Comparison of ENCODE assay signal across 1 cellular context in the genomic region with DNA sequence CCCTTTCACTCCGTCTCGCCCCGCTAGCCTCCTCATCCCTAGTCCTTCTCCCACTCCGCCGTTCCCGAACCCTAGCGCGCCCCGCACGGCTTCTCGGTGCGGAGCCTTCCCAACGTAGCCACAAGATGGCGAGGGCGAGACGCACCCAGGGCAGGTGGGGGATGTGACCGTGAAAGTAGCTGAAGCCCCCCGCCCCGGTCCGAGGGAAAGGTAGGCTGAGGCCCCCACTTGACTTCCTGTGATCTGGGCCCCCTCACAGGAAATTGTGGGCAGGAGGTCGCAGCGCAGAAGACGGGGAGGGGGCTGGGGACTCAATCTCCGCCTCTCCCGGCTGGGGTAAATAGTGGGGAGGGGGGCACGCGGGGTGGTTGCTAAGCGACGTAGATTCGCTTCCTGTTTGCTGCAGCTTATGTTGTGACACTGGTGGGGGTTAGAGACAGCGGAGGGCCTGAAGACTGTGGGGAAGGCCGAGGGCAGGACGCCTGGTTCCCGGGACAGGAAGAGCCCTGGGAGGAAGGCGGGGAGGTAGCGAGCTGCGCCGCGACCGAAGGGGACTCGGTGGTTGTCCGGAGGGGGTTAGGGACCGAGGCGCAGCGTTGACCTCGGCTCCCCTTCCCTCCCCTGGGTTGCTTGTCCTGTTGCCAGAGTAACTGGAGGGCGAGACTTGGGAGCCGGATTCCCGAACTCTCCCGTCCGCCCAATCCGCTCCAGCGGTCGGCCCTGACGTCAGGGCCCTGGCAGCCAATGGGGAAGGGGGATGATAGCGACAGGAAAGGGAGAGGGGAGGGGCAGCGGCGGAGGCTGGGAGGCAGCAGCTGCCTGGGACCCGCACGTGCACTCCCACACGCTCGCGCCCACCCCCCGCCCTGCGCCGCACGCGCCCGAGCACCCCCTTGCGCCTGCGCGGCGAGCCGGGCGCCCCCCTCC.
TF ChIP-seq lines count a peak whose summit lies in the region.

No MANE protein-coding gene starts in this region.

TF ChIP-seq in K562, 482 proteins besides CTCF, POLR2A, EP300 and RAD21 (continues in another document):
- TF ChIP-seq HSF4 (CRISPR knock-in tag; IDR thresholded peaks at IDR 0.05; ENCODE audit: borderline replicate concordance) (no peak), ASH1L (IDR thresholded peaks at IDR 0.05; ENCODE audit: borderline replicate concordance, low read depth, partially characterized antibody) (no peak), HMG20B (CRISPR knock-in tag; IDR thresholded peaks at IDR 0.05) (no peak), TCF7L2 (IDR thresholded peaks at IDR 0.05; ENCODE audit: low read depth, low read length) (no peak), GATAD2A (IDR thresholded peaks at IDR 0.05) (no peak), KAT8 (IDR thresholded peaks at IDR 0.05; ENCODE audit: low read depth) (no peak), KLF1 (tag; IDR thresholded peaks at IDR 0.05) (no peak), PHF8 (IDR thresholded peaks at IDR 0.05; ENCODE audit: borderline replicate concordance, low read length) (peak; percentile 32; the same call in 1 of the 2 replicates), CREB3L1 (IDR thresholded peaks at IDR 0.05; ENCODE audit: borderline replicate concordance, low read depth) (no peak), FOXJ2 (tag; IDR thresholded peaks at IDR 0.05) (no peak), ZNF77 (CRISPR knock-in tag; IDR thresholded peaks at IDR 0.05) (no peak), CHCHD3 (CRISPR knock-in tag; IDR thresholded peaks at IDR 0.05) (no peak), ZNF436 (CRISPR knock-in tag; IDR thresholded peaks at IDR 0.05) (no peak), CHAMP1 (IDR thresholded peaks at IDR 0.05) (no peak), PRPF4 (IDR thresholded peaks at IDR 0.05; ENCODE audit: insufficient read depth, low read depth, low read length, poor library complexity, severe bottlenecking) (no peak), WHSC1 (IDR thresholded peaks at IDR 0.05; ENCODE audit: low read length) (no peak), RBM25 (IDR thresholded peaks at IDR 0.05; ENCODE audit: low read depth, low read length, severe bottlenecking) (no peak), CREB5 (CRISPR knock-in tag; IDR thresholded peaks at IDR 0.05) (no peak), FOXJ3 (CRISPR knock-in tag; IDR thresholded peaks at IDR 0.05) (peak; percentile 40; the same call in 1 of the 2 replicates), ZNF445 (CRISPR knock-in tag; IDR thresholded peaks at IDR 0.05; ENCODE audit: low read depth) (no peak), TSC22D4 (tag; IDR thresholded peaks at IDR 0.05) (no peak), ZNF277 (CRISPR knock-in tag; IDR thresholded peaks at IDR 0.05; ENCODE audit: borderline replicate concordance) (no peak), CCAR2 (IDR thresholded peaks at IDR 0.05; ENCODE audit: low read depth, low read length) (no peak), TRIM25 (IDR thresholded peaks at IDR 0.05; ENCODE audit: borderline replicate concordance) (no peak), PHF21A (IDR thresholded peaks at IDR 0.05; ENCODE audit: borderline replicate concordance, low read depth) (no peak), CUX1 (CRISPR knock-in tag; IDR thresholded peaks at IDR 0.05) (no peak), YY1 (IDR thresholded peaks at IDR 0.05; ENCODE audit: borderline replicate concordance in 1 of 3, control insufficient read depth in 1 of 3, extremely low read depth in 1 of 3, insufficient read depth in 3 of 3, insufficient read length in 1 of 3, insufficient replicate concordance in 2 of 3, low read depth in 1 of 3, low read length in 2 of 3) (no peak)
- TF ChIP-seq, protein P1, sequence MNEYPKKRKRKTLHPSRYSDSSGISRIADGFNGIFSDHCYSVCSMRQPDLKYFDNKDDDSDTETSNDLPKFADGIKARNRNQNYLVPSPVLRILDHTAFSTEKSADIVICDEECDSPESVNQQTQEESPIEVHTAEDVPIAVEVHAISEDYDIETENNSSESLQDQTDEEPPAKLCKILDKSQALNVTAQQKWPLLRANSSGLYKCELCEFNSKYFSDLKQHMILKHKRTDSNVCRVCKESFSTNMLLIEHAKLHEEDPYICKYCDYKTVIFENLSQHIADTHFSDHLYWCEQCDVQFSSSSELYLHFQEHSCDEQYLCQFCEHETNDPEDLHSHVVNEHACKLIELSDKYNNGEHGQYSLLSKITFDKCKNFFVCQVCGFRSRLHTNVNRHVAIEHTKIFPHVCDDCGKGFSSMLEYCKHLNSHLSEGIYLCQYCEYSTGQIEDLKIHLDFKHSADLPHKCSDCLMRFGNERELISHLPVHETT (CRISPR knock-in tag; conservative IDR thresholded peaks at IDR 0.05 in 1 of 2, IDR thresholded peaks at IDR 0.05 in 1 of 2), result no peak
- TF ChIP-seq, protein P2, sequence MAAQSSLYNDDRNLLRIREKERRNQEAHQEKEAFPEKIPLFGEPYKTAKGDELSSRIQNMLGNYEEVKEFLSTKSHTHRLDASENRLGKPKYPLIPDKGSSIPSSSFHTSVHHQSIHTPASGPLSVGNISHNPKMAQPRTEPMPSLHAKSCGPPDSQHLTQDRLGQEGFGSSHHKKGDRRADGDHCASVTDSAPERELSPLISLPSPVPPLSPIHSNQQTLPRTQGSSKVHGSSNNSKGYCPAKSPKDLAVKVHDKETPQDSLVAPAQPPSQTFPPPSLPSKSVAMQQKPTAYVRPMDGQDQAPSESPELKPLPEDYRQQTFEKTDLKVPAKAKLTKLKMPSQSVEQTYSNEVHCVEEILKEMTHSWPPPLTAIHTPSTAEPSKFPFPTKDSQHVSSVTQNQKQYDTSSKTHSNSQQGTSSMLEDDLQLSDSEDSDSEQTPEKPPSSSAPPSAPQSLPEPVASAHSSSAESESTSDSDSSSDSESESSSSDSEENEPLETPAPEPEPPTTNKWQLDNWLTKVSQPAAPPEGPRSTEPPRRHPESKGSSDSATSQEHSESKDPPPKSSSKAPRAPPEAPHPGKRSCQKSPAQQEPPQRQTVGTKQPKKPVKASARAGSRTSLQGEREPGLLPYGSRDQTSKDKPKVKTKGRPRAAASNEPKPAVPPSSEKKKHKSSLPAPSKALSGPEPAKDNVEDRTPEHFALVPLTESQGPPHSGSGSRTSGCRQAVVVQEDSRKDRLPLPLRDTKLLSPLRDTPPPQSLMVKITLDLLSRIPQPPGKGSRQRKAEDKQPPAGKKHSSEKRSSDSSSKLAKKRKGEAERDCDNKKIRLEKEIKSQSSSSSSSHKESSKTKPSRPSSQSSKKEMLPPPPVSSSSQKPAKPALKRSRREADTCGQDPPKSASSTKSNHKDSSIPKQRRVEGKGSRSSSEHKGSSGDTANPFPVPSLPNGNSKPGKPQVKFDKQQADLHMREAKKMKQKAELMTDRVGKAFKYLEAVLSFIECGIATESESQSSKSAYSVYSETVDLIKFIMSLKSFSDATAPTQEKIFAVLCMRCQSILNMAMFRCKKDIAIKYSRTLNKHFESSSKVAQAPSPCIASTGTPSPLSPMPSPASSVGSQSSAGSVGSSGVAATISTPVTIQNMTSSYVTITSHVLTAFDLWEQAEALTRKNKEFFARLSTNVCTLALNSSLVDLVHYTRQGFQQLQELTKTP (IDR thresholded peaks at IDR 0.05; ENCODE audit: low read depth in 1 of 2, partially characterized antibody in 2 of 2), result no peak
- TF ChIP-seq, protein P3, sequence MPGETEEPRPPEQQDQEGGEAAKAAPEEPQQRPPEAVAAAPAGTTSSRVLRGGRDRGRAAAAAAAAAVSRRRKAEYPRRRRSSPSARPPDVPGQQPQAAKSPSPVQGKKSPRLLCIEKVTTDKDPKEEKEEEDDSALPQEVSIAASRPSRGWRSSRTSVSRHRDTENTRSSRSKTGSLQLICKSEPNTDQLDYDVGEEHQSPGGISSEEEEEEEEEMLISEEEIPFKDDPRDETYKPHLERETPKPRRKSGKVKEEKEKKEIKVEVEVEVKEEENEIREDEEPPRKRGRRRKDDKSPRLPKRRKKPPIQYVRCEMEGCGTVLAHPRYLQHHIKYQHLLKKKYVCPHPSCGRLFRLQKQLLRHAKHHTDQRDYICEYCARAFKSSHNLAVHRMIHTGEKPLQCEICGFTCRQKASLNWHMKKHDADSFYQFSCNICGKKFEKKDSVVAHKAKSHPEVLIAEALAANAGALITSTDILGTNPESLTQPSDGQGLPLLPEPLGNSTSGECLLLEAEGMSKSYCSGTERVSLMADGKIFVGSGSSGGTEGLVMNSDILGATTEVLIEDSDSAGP (CRISPR knock-in tag; IDR thresholded peaks at IDR 0.05), result no peak
